Comparison of ENCODE assay signal across 1 cellular context in the genomic region with DNA sequence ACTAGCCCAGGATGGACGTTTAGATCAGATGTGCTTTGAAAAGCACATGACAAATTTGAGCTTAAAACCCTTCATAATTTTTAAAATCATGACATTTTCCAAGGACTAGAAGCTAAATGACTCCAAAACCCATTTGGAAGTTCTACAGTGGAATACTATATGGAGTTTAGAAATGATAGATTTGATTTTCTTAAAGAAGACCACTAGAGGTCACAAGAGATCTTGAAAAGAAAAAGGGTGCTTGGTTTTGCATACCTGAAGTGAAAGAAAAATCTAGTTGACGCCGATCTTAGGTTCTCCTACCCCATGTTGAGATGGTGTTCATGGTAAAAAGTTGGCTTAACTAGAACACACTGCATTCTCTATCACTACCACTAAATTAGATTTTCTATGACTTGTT.
TF ChIP-seq lines count a peak whose summit lies in the region.

No MANE protein-coding gene starts in this region.

TF ChIP-seq in GM23338, 12 proteins besides CTCF, POLR2A, EP300 and RAD21 (continued from another document):
- TF ChIP-seq, protein P1, sequence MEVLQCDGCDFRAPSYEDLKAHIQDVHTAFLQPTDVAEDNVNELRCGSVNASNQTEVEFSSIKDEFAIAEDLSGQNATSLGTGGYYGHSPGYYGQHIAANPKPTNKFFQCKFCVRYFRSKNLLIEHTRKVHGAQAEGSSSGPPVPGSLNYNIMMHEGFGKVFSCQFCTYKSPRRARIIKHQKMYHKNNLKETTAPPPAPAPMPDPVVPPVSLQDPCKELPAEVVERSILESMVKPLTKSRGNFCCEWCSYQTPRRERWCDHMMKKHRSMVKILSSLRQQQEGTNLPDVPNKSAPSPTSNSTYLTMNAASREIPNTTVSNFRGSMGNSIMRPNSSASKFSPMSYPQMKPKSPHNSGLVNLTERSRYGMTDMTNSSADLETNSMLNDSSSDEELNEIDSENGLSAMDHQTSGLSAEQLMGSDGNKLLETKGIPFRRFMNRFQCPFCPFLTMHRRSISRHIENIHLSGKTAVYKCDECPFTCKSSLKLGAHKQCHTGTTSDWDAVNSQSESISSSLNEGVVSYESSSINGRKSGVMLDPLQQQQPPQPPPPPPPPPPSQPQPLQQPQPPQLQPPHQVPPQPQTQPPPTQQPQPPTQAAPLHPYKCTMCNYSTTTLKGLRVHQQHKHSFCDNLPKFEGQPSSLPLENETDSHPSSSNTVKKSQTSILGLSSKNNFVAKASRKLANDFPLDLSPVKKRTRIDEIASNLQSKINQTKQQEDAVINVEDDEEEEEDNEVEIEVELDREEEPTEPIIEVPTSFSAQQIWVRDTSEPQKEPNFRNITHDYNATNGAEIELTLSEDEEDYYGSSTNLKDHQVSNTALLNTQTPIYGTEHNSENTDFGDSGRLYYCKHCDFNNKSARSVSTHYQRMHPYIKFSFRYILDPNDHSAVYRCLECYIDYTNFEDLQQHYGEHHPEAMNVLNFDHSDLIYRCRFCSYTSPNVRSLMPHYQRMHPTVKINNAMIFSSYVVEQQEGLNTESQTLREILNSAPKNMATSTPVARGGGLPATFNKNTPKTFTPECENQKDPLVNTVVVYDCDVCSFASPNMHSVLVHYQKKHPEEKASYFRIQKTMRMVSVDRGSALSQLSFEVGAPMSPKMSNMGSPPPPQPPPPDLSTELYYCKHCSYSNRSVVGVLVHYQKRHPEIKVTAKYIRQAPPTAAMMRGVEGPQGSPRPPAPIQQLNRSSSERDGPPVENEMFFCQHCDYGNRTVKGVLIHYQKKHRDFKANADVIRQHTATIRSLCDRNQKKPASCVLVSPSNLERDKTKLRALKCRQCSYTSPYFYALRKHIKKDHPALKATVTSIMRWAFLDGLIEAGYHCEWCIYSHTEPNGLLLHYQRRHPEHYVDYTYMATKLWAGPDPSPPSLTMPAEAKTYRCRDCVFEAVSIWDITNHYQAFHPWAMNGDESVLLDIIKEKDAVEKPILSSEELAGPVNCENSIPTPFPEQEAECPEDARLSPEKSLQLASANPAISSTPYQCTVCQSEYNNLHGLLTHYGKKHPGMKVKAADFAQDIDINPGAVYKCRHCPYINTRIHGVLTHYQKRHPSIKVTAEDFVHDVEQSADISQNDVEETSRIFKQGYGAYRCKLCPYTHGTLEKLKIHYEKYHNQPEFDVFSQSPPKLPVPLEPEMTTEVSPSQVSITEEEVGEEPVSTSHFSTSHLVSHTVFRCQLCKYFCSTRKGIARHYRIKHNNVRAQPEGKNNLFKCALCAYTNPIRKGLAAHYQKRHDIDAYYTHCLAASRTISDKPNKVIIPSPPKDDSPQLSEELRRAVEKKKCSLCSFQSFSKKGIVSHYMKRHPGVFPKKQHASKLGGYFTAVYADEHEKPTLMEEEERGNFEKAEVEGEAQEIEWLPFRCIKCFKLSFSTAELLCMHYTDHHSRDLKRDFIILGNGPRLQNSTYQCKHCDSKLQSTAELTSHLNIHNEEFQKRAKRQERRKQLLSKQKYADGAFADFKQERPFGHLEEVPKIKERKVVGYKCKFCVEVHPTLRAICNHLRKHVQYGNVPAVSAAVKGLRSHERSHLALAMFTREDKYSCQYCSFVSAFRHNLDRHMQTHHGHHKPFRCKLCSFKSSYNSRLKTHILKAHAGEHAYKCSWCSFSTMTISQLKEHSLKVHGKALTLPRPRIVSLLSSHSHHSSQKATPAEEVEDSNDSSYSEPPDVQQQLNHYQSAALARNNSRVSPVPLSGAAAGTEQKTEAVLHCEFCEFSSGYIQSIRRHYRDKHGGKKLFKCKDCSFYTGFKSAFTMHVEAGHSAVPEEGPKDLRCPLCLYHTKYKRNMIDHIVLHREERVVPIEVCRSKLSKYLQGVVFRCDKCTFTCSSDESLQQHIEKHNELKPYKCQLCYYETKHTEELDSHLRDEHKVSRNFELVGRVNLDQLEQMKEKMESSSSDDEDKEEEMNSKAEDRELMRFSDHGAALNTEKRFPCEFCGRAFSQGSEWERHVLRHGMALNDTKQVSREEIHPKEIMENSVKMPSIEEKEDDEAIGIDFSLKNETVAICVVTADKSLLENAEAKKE (CRISPR knock-in tag; IDR thresholded peaks at IDR 0.05): no peak
- TF ChIP-seq ZNF331 (CRISPR knock-in tag; IDR thresholded peaks at IDR 0.05; ENCODE audit: low read depth) (no peak), ZNF114 (CRISPR knock-in tag; IDR thresholded peaks at IDR 0.05) (no peak), JUNB (IDR thresholded peaks at IDR 0.05; ENCODE audit: unreplicated experiment) (no peak), POLR2AphosphoS5 (IDR thresholded peaks at IDR 0.05; ENCODE audit: low read depth) (no peak), STAT1 (IDR thresholded peaks at IDR 0.05; ENCODE audit: unreplicated experiment) (no peak)
- TF ChIP-seq, protein P2, sequence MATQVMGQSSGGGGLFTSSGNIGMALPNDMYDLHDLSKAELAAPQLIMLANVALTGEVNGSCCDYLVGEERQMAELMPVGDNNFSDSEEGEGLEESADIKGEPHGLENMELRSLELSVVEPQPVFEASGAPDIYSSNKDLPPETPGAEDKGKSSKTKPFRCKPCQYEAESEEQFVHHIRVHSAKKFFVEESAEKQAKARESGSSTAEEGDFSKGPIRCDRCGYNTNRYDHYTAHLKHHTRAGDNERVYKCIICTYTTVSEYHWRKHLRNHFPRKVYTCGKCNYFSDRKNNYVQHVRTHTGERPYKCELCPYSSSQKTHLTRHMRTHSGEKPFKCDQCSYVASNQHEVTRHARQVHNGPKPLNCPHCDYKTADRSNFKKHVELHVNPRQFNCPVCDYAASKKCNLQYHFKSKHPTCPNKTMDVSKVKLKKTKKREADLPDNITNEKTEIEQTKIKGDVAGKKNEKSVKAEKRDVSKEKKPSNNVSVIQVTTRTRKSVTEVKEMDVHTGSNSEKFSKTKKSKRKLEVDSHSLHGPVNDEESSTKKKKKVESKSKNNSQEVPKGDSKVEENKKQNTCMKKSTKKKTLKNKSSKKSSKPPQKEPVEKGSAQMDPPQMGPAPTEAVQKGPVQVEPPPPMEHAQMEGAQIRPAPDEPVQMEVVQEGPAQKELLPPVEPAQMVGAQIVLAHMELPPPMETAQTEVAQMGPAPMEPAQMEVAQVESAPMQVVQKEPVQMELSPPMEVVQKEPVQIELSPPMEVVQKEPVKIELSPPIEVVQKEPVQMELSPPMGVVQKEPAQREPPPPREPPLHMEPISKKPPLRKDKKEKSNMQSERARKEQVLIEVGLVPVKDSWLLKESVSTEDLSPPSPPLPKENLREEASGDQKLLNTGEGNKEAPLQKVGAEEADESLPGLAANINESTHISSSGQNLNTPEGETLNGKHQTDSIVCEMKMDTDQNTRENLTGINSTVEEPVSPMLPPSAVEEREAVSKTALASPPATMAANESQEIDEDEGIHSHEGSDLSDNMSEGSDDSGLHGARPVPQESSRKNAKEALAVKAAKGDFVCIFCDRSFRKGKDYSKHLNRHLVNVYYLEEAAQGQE (IDR thresholded peaks at IDR 0.05; ENCODE audit: unreplicated experiment): no peak
